Comparison of ENCODE assay signal across 30 cellular contexts in genomic region chr18:36655074-36655473, GRCh38.
"Had no signal": no experiment of that assay in that cellular context is flagged by ENCODE, and none has a peak within 500 bp of the region (broad histone marks: within the 10 kb centered on the region; RNA-seq: fewer than 3 reads in every experiment).

No MANE protein-coding gene starts in this region.

- H3K36me3 ChIP-seq: colonic mucosa, left lung, neutrophil, sigmoid colon, stomach, tibial nerve had no signal

- DNase-seq: activated CD4-positive, alpha-beta memory T cell treated with anti-CD3 and anti-CD28 coated beads for 36 hours; activated CD4-positive, alpha-beta T cell treated with anti-CD3 and anti-CD28 coated beads, Interleukin-2, amount 10 ng/mL, durations not matched to agents 24 days and 14 days; activated CD4-positive, CD25-positive, alpha-beta regulatory T cell treated with anti-CD3 and anti-CD28 coated beads, Interleukin-2, amount 50 U/mL, for 72 hours; activated CD8-positive, alpha-beta memory T cell treated with anti-CD3 and anti-CD28 coated beads, Interleukin-2, amount 50 U/mL, for 4 hours; activated gamma-delta T cell; activated naive CD4-positive, alpha-beta T cell treated with anti-CD3 and anti-CD28 coated beads, Interleukin-2, amount 10 ng/mL, durations not matched to agents 7 days and 5 days; activated naive CD8-positive, alpha-beta T cell treated with anti-CD3 and anti-CD28 coated beads, Interleukin-2, amount 10 ng/mL, durations not matched to agents 7 days and 5 days; activated T-cell treated with anti-CD3 and anti-CD28 coated beads, Interleukin-2, amount 50 U/mL, for 24 hours; cerebellar nuclear complex; colonic mucosa; dorsolateral prefrontal cortex; effector memory CD4-positive, alpha-beta T cell; hypothalamus; immature natural killer cell; kidney glomerular epithelial cell; left lung; mammary epithelial cell; naive B cell; nephron progenitor cell; sigmoid colon; stimulated activated CD4-positive, alpha-beta T cell treated with anti-CD3 and anti-CD28 coated beads, Interleukin-2, amount 100 ng/mL, for 24 hours; stimulated activated naive B cell treated with anti-CD40 and anti-IgM and Interleukin-4, amounts not matched to agents 10 μg/mL and 1 μg/mL and 100 μg/mL, for 72 hours; stomach; T-helper 17 cell; T1000 had no signal

- H3K27ac ChIP-seq: colonic mucosa, dorsolateral prefrontal cortex, gastroesophageal sphincter, left lung, neutrophil, sigmoid colon, stomach, tibial nerve had no signal

- H3K27me3 ChIP-seq: colonic mucosa, dorsolateral prefrontal cortex, gastroesophageal sphincter, left lung, neutrophil, sigmoid colon, stomach, tibial nerve had no signal

- H3K4me1 ChIP-seq: colonic mucosa, gastroesophageal sphincter, left lung, sigmoid colon, stomach, tibial nerve had no signal

- FAIRE-seq: bronchial epithelial cell had no signal

- H3K4me3 ChIP-seq: colonic mucosa, dorsolateral prefrontal cortex, gastroesophageal sphincter, left lung, sigmoid colon, smooth muscle cell, stomach, tibial nerve had no signal

- ATAC-seq: gastroesophageal sphincter; left lung; stimulated activated naive B cell treated with anti-CD40 and anti-IgM and Interleukin-4, amounts not matched to agents 10 μg/mL and 1 μg/mL and 100 μg/mL, for 72 hours; T-helper 17 cell had no signal

- H3K9me3 ChIP-seq: colonic mucosa, gastroesophageal sphincter, left lung, neutrophil, sigmoid colon, stomach, tibial nerve had no signal
